ENCODE assay signal across 24 cellular contexts in genomic region chr20:38190166-38190565, GRCh38. TPM values are rescaled to one million over a fixed set of nuclear protein-coding genes. Genes with fewer than 3 reads are reported as not detected.
"Had no signal": no experiment of that assay in that cellular context is flagged by ENCODE, and none has a peak within 500 bp of the region (broad histone marks: within the 10 kb centered on the region; RNA-seq: fewer than 3 reads in every experiment).

No MANE protein-coding gene starts in this region.

- H3K27ac ChIP-seq: breast epithelium, PC-9, SJCRH30, VCaP had no signal

- H3K4me3 ChIP-seq: breast epithelium, MG63, PC-9, SJCRH30 had no signal

- H3K9me3 ChIP-seq: breast epithelium, MG63, SJCRH30, SK-N-SH had no signal

- H3K9me3 Mint-ChIP-seq: activated naive CD4-positive, alpha-beta T cell treated with anti-CD3 and anti-CD28 coated beads, Interleukin-2, amount 50 U/mL, for 24 hours had no signal

- H3K4me3 Mint-ChIP-seq: activated CD4-positive, alpha-beta memory T cell treated with anti-CD3 and anti-CD28 coated beads, Interleukin-2, amount 10 ng/mL, durations not matched to agents 7 days and 5 days; activated CD4-positive, alpha-beta T cell treated with anti-CD3 and anti-CD28 coated beads for 36 hours; activated naive CD4-positive, alpha-beta T cell treated with anti-CD3 and anti-CD28 coated beads, Interleukin-2, amount 50 U/mL, for 24 hours; activated T-helper 17 cell treated with anti-CD3 and anti-CD28 coated beads, Interleukin-2, amount 50 U/mL, for 72 hours had no signal

- DNase-seq: activated CD4-positive, alpha-beta memory T cell treated with anti-CD3 and anti-CD28 coated beads, Interleukin-2, amount 10 ng/mL, durations not matched to agents 7 days and 5 days; activated CD4-positive, alpha-beta T cell treated with anti-CD3 and anti-CD28 coated beads for 36 hours; activated CD4-positive, alpha-beta T cell treated with anti-CD3 and anti-CD28 coated beads, Interleukin-2, amount 50 U/mL, for 1 hour; activated T-cell treated with anti-CD3 and anti-CD28 coated beads for 4 hours; activated T-cell treated with anti-CD3 and anti-CD28 coated beads, Interleukin-2, amount 50 U/mL, for 48 hours; caudate nucleus; MG63; MV-4-11; NCI-H1092 treated with DMSO at 0.1 percent for 48 hours; NCI-H1436; NCI-H1694 treated with DMSO at 0.1 percent for 48 hours; NCI-H2029 treated with DMSO at 0.1 percent for 48 hours; NCI-H345; NCI-H510A; NCI-H526 treated with DMSO at 0.1 percent for 48 hours; PC-9; SJCRH30; T-helper 1 cell had no signal

- H3K36me3 ChIP-seq: breast epithelium, MG63, SJCRH30 had no signal

- ATAC-seq: activated CD4-positive, alpha-beta T cell treated with anti-CD3 and anti-CD28 coated beads for 36 hours; activated T-helper 17 cell treated with anti-CD3 and anti-CD28 coated beads, Interleukin-2, amount 50 U/mL, for 72 hours had no signal

- H3K4me1 Mint-ChIP-seq: activated CD4-positive, alpha-beta memory T cell treated with anti-CD3 and anti-CD28 coated beads, Interleukin-2, amount 10 ng/mL, durations not matched to agents 7 days and 5 days; activated CD4-positive, alpha-beta T cell treated with anti-CD3 and anti-CD28 coated beads for 36 hours; activated naive CD4-positive, alpha-beta T cell treated with anti-CD3 and anti-CD28 coated beads, Interleukin-2, amount 50 U/mL, for 24 hours; activated T-helper 17 cell treated with anti-CD3 and anti-CD28 coated beads, Interleukin-2, amount 50 U/mL, for 72 hours had no signal

- H3K36me3 Mint-ChIP-seq: activated naive CD4-positive, alpha-beta T cell treated with anti-CD3 and anti-CD28 coated beads, Interleukin-2, amount 50 U/mL, for 24 hours had no signal

- H3K27me3 ChIP-seq: breast epithelium, MG63, SJCRH30 had no signal

- H3K27ac Mint-ChIP-seq: activated CD4-positive, alpha-beta memory T cell treated with anti-CD3 and anti-CD28 coated beads, Interleukin-2, amount 10 ng/mL, durations not matched to agents 7 days and 5 days; activated CD4-positive, alpha-beta T cell treated with anti-CD3 and anti-CD28 coated beads for 36 hours; activated naive CD4-positive, alpha-beta T cell treated with anti-CD3 and anti-CD28 coated beads, Interleukin-2, amount 50 U/mL, for 24 hours; activated T-helper 17 cell treated with anti-CD3 and anti-CD28 coated beads, Interleukin-2, amount 50 U/mL, for 72 hours had no signal

- H3K4me1 ChIP-seq: breast epithelium had no signal

RNA-seq across cellular contexts. Expression of gene TGM2, which starts 25.1 kb away (rescaled TPM):
- total RNA-seq: activated CD8-positive, alpha-beta memory T cell treated with anti-CD3 and anti-CD28 coated beads for 36 hours had no signal
